Comparison of ENCODE assay signal across 19 cellular contexts in genomic region chr17:33596904-33597303, GRCh38.
"Had no signal": no experiment of that assay in that cellular context is flagged by ENCODE, and none has a peak within 500 bp of the region (broad histone marks: within the 10 kb centered on the region; RNA-seq: fewer than 3 reads in every experiment).

No MANE protein-coding gene starts in this region.

- H3K27ac ChIP-seq: coronary artery, pancreas, prostate gland, right lobe of liver, spleen, stomach had no signal

- H3K4me1 ChIP-seq: pancreas, prostate gland, right lobe of liver, stomach had no signal

- H3K27me3 ChIP-seq: pancreas, right lobe of liver, spleen had no signal

- H3K9me3 ChIP-seq: mucosa of descending colon, pancreas, prostate gland, right lobe of liver, spleen, stomach had no signal

- ATAC-seq: left colon; left ventricle myocardium superior; mucosa of descending colon; natural killer cell; pancreas; right lobe of liver; stimulated activated naive B cell treated with anti-CD40 and anti-IgM and Interleukin-4, amounts not matched to agents 10 μg/mL and 1 μg/mL and 100 μg/mL, for 72 hours had no signal

- H3K4me3 ChIP-seq: coronary artery, lung, mucosa of descending colon, pancreas, prostate gland, right lobe of liver, spleen, stomach had no signal

- DNase-seq: effector CD8-positive, alpha-beta T cell; left colon; left ventricle myocardium superior; mucosa of descending colon; natural killer cell; occipital lobe; pancreas; retina; right lobe of liver; spleen; stimulated activated CD4-positive, alpha-beta T cell treated with anti-CD3 and anti-CD28 coated beads, Interleukin-15, amount 100 ng/mL, for 24 hours; stimulated activated CD4-positive, alpha-beta T cell treated with anti-CD3 and anti-CD28 coated beads, Interleukin-1b, Interleukin-23, amount 100 ng/mL, for 48 hours; stimulated activated CD4-positive, alpha-beta T cell treated with anti-CD3 and anti-CD28 coated beads, Interleukin-4, amount 100 ng/mL, for 24 hours; stimulated activated naive B cell treated with anti-CD40 and anti-IgM and Interleukin-4, amounts not matched to agents 10 μg/mL and 1 μg/mL and 100 μg/mL, for 72 hours; stomach; trophoblast cell had no signal

- H3K36me3 ChIP-seq: pancreas, prostate gland, right lobe of liver, spleen, stomach had no signal
